In genomic region chr14:102594514-102595175, GRCh38 we compare ENCODE assay signal across 7 cellular contexts. TPM values are rescaled to one million over a fixed set of nuclear protein-coding genes. Genes with fewer than 3 reads are reported as not detected.
DNase-seq lines count a peak whose midpoint lies in the region; ATAC-seq, FAIRE-seq and TF ChIP-seq lines count a peak whose summit lies in the region.

No MANE protein-coding gene starts in this region.

- POLR2A ChIA-PET in PC-3 (lab: Charles Lee; ENCODE audit: unreplicated experiment), result no interaction called here

- peak; percentile 64 for FAIRE-seq in GM12891 (lab: Jason Lieb, UNC)

- no peaks in the 10 kb centered on the region for H3K9me3 ChIP-seq in PC-3 (ENCODE audit: low read length)
- H3K9me3 ChIP-seq in thymus (ENCODE audit: control insufficient read depth), result no peaks in the 10 kb centered on the region

- DNase-seq in GM12891 (ENCODE audit: insufficient read length, low spot score), result peak; percentile 62
- DNase-seq in KG1 (lab: John Stamatoyannopoulos, UW), result peak; percentile 60
- peak; percentile 79 for DNase-seq in PC-3
- peak; percentile 73 to 77 for DNase-seq in activated T-cell treated with anti-CD3 and anti-CD28 coated beads, Interleukin-2, amount 50 U/mL, for 48 hours
- DNase-seq in fibroblast of peridontal ligament (ENCODE audit: extremely low read depth), result peak; percentile 71
- peak; percentile 65 for DNase-seq in natural killer cell treated with Interleukin-12 subunit alpha and Interleukin-12 subunit beta and Interleukin-15 and Interleukin-18, amount 100 ng/mL, for 72 hours (ENCODE audit: low spot score)

- no peaks in the 10 kb centered on the region for H3K27me3 Mint-ChIP-seq in natural killer cell treated with Interleukin-12 subunit alpha and Interleukin-12 subunit beta and Interleukin-15 and Interleukin-18, amount 100 ng/mL, for 72 hours

- H3K9ac ChIP-seq in PC-3 (ENCODE audit: low read length), result peak overlapping the region; percentile 77

- H3K27ac ChIP-seq in PC-3 (ENCODE audit: low read length), result no peak overlapping the region
- H3K27ac ChIP-seq in thymus (ENCODE audit: low read depth), result no peak overlapping the region

- no peak for TF ChIP-seq POLR2A in GM12891 (IDR thresholded peaks at IDR 0.05; ENCODE audit: low read depth, low read length)

- peaks cover 4% of the 10 kb centered on the region for H3F3A ChIP-seq in PC-3 (ENCODE audit: low read length, unreplicated experiment)

- CTCF ChIA-PET in PC-3 (lab: Charles Lee), result interaction anchor here (0.5 to 1.3 kb wide), 15 partner anchors 10 to 399 kb away, joined by 3 to 9 read pairs (median 5); no protein-coding TSS in a partner anchor

- no TSS peak for BruUV-seq in PC-3 (replicated peaks; lab: Mats Ljungman, UMichigan)

- H3K36me3 ChIP-seq in PC-3 (ENCODE audit: low read depth, low read length), result peaks cover 16% of the 10 kb centered on the region
- H3K36me3 ChIP-seq in thymus (ENCODE audit: control insufficient read depth, insufficient read depth), result no peaks in the 10 kb centered on the region

- H3K27ac Mint-ChIP-seq in natural killer cell treated with Interleukin-12 subunit alpha and Interleukin-12 subunit beta and Interleukin-15 and Interleukin-18, amount 100 ng/mL, for 72 hours, result peak overlapping the region; percentile 59 to 62

- no peak for ATAC-seq in PC-3
- no peak for ATAC-seq in natural killer cell treated with Interleukin-12 subunit alpha and Interleukin-12 subunit beta and Interleukin-15 and Interleukin-18, amount 100 ng/mL, for 72 hours

- peak overlapping the region; percentile 94 for H3K4me3 ChIP-seq in PC-3 (ENCODE audit: low read length)
- H3K4me3 ChIP-seq in thymus (ENCODE audit: low read length), result peak overlapping the region; percentile 92

- no peaks in the 10 kb centered on the region for H3K27me3 ChIP-seq in PC-3 (ENCODE audit: low read length)
- no peaks in the 10 kb centered on the region for H3K27me3 ChIP-seq in thymus (ENCODE audit: control insufficient read depth, insufficient read depth)

- H4K20me1 ChIP-seq in PC-3 (ENCODE audit: low read length), result peaks cover 34% of the 10 kb centered on the region

- peaks cover 21% of the 10 kb centered on the region for H3K4me1 ChIP-seq in PC-3 (ENCODE audit: insufficient read depth, low read length)
- peaks cover 9% of the 10 kb centered on the region for H3K4me1 ChIP-seq in thymus (ENCODE audit: control insufficient read depth, insufficient read depth, low read length)

- TF ChIP-seq CTCF in PC-3 (conservative IDR thresholded peaks at IDR 0.05; ENCODE audit: low read depth, low read length), result peak; percentile 85

- peaks cover 68% of the 10 kb centered on the region for H3K79me2 ChIP-seq in PC-3 (ENCODE audit: low read length)

- H2AFZ ChIP-seq in PC-3 (ENCODE audit: low read length), result no peak overlapping the region

- peak overlapping the region; percentile 93 for H3K4me2 ChIP-seq in PC-3 (ENCODE audit: low read length)

- H3K4me3 Mint-ChIP-seq in natural killer cell treated with Interleukin-12 subunit alpha and Interleukin-12 subunit beta and Interleukin-15 and Interleukin-18, amount 100 ng/mL, for 72 hours, result peak overlapping the region; percentile 84

- no peaks in the 10 kb centered on the region for H3K9me3 Mint-ChIP-seq in natural killer cell treated with Interleukin-12 subunit alpha and Interleukin-12 subunit beta and Interleukin-15 and Interleukin-18, amount 100 ng/mL, for 72 hours

- 25% methylated on average over 7 of the region's 7 CpGs for WGBS in thymus

- H3K4me1 Mint-ChIP-seq in natural killer cell treated with Interleukin-12 subunit alpha and Interleukin-12 subunit beta and Interleukin-15 and Interleukin-18, amount 100 ng/mL, for 72 hours (ENCODE audit: low read depth in 2 of 2), result peaks cover 14 to 25% of the 10 kb centered on the region in 2 donors

- intact Hi-C loops in PC-3 (cut with micrococcal nuclease), result loop anchor here (5.0 kb wide), 1 partner anchor 98 kb away; no protein-coding TSS in a partner anchor

- no peaks in the 10 kb centered on the region for H3K9me2 ChIP-seq in PC-3 (replicated peaks; ENCODE audit: low read length)

- no peaks in the 10 kb centered on the region for H3K36me3 Mint-ChIP-seq in natural killer cell treated with Interleukin-12 subunit alpha and Interleukin-12 subunit beta and Interleukin-15 and Interleukin-18, amount 100 ng/mL, for 72 hours

TF ChIP-seq in GM12891, 5 proteins besides CTCF, POLR2A, EP300 and RAD21:
- no peak for TF ChIP-seq TAF1 (IDR thresholded peaks at IDR 0.05; ENCODE audit: low read depth, low read length)
- peak; percentile 58 for TF ChIP-seq SPI1 (IDR thresholded peaks at IDR 0.05; ENCODE audit: low read depth, low read length)
TF ChIP-seq in GM12891: peak in this region for 1.

RNA-seq across cellular contexts. Expression of gene RCOR1, which starts 2.2 kb away (rescaled TPM):
- polyA plus RNA-seq in GM12891 (2012; ENCODE audit: low read depth, missing spikeins), result 2.8 TPM
- total RNA-seq in PC-3 (2014; rRNA removed), result 22.2 and 23.4 TPM in 2 replicates
- 10 to 100 TPM; 17.1 to 17.5 TPM for total RNA-seq in natural killer cell treated with Interleukin-12 subunit alpha and Interleukin-12 subunit beta and Interleukin-15 and Interleukin-18, amount 100 ng/mL, for 72 hours
- polyA plus RNA-seq in thymus, result 9.2 TPM
